In the genomic region with DNA sequence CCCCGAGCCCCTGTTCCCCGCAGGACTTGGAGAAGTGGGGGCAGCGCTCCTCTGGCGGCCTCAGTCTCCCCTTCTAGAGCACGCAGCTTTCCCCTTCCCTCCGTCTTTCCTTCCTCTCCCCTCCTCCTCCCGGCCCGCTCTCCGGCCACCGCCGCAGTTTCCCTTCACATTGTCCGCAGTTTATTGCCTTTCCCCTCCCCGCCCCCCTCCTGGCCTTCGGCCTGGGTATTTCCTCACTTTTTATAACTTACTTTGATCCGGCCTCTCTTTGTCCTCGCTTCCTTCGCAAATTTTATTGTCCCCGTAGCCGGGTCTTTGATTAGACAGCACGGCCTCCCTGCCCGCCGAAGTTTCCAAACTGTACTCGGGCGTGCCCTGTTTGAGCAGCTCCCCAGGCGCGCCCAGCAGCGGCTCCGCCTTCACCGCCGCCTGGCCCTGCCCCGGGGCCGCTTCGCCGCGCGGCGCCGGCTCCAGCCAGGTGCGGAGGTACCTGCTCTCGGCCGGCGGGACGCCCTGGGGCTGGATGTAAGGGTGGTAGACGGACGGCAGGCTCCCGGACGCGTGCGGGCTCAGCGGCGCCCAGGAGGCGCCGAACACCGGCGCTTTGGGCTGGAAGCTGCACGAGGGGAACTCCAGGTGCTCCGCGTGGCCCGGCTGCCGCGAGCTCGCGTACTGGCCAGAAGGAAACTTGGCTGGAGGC, we compare ENCODE assay signal across 1 cellular context.
TF ChIP-seq lines count a peak whose summit lies in the region.

No MANE protein-coding gene starts in this region.

TF ChIP-seq in K562, 482 proteins besides CTCF, POLR2A, EP300 and RAD21 (continued from another document and continues in another):
- TF ChIP-seq, protein P1, sequence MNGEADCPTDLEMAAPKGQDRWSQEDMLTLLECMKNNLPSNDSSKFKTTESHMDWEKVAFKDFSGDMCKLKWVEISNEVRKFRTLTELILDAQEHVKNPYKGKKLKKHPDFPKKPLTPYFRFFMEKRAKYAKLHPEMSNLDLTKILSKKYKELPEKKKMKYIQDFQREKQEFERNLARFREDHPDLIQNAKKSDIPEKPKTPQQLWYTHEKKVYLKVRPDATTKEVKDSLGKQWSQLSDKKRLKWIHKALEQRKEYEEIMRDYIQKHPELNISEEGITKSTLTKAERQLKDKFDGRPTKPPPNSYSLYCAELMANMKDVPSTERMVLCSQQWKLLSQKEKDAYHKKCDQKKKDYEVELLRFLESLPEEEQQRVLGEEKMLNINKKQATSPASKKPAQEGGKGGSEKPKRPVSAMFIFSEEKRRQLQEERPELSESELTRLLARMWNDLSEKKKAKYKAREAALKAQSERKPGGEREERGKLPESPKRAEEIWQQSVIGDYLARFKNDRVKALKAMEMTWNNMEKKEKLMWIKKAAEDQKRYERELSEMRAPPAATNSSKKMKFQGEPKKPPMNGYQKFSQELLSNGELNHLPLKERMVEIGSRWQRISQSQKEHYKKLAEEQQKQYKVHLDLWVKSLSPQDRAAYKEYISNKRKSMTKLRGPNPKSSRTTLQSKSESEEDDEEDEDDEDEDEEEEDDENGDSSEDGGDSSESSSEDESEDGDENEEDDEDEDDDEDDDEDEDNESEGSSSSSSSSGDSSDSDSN (IDR thresholded peaks at IDR 0.05; ENCODE audit: borderline replicate concordance in 1 of 2, low read depth in 2 of 2, low read length in 2 of 2): peak in 1 of 2 experiments; percentile 58; a peak in 2 of 4 replicates
- TF ChIP-seq, protein P2, sequence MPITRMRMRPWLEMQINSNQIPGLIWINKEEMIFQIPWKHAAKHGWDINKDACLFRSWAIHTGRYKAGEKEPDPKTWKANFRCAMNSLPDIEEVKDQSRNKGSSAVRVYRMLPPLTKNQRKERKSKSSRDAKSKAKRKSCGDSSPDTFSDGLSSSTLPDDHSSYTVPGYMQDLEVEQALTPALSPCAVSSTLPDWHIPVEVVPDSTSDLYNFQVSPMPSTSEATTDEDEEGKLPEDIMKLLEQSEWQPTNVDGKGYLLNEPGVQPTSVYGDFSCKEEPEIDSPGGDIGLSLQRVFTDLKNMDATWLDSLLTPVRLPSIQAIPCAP (CRISPR knock-in tag; IDR thresholded peaks at IDR 0.05; ENCODE audit: borderline replicate concordance): no peak
- TF ChIP-seq KAT8 (IDR thresholded peaks at IDR 0.05; ENCODE audit: low read depth) (no peak), PRMT5 (CRISPR knock-in tag; IDR thresholded peaks at IDR 0.05) (0 out of 2 replicates have a peak, but pooled peaks have one; percentile 45), PHB (CRISPR knock-in tag; IDR thresholded peaks at IDR 0.05) (0 out of 2 replicates have a peak, but pooled peaks have one; percentile 74), POLR2B (IDR thresholded peaks at IDR 0.05; ENCODE audit: low read depth, partially characterized antibody) (peak; percentile 27), SMAD4 (CRISPR knock-in tag; conservative IDR thresholded peaks at IDR 0.05) (peak; percentile 11; the same call in 1 of the 2 replicates), NR2C1 (IDR thresholded peaks at IDR 0.05) (no peak), NR2C1 (tag; IDR thresholded peaks at IDR 0.05) (no peak), TAF15 (IDR thresholded peaks at IDR 0.05; ENCODE audit: low read depth, low read length) (no peak), NONO (IDR thresholded peaks at IDR 0.05; ENCODE audit: low read depth in 2 of 2, low read length in 1 of 2) (peak; percentile 29 to 53; a peak in 2 of 4 replicates), POLR3A (IDR thresholded peaks at IDR 0.05; ENCODE audit: borderline replicate concordance, extremely low read depth, insufficient read depth, insufficient read length) (no peak), SMARCC2 (IDR thresholded peaks at IDR 0.05; ENCODE audit: low read depth) (no peak), MAFF (IDR thresholded peaks at IDR 0.05; ENCODE audit: low read length) (no peak), ZNF232 (CRISPR knock-in tag; IDR thresholded peaks at IDR 0.05) (0 out of 2 replicates have a peak, but pooled peaks have one; percentile 58), OTX1 (CRISPR knock-in tag; IDR thresholded peaks at IDR 0.05) (peak; percentile 89), TCF3 (CRISPR knock-in tag; IDR thresholded peaks at IDR 0.05) (no peak), MYBL2 (IDR thresholded peaks at IDR 0.05; ENCODE audit: low read depth) (no peak), MYBL2 (CRISPR knock-in tag; IDR thresholded peaks at IDR 0.05; ENCODE audit: borderline replicate concordance) (no peak), SAFB2 (IDR thresholded peaks at IDR 0.05; ENCODE audit: borderline replicate concordance, low read depth, low read length, severe bottlenecking) (no peak), TCF7 (IDR thresholded peaks at IDR 0.05; ENCODE audit: borderline replicate concordance) (0 out of 2 replicates have a peak, but pooled peaks have one; percentile 35), RBM15 (IDR thresholded peaks at IDR 0.05; ENCODE audit: insufficient read depth, low read length) (no peak), CC2D1A (IDR thresholded peaks at IDR 0.05) (peak; percentile 12; the same call in 1 of the 2 replicates), HNRNPLL (IDR thresholded peaks at IDR 0.05; ENCODE audit: low read depth, low read length, poor library complexity, severe bottlenecking) (no peak), HOXB6 (CRISPR knock-in tag; IDR thresholded peaks at IDR 0.05; ENCODE audit: borderline replicate concordance) (no peak), SAFB (IDR thresholded peaks at IDR 0.05; ENCODE audit: borderline replicate concordance, low read depth, low read length) (no peak), ZNF282 (CRISPR knock-in tag; IDR thresholded peaks at IDR 0.05) (0 out of 2 replicates have a peak, but pooled peaks have one; percentile 21), HNRNPH1 (optimal IDR thresholded peaks at IDR 0.05; ENCODE audit: low read depth, low read length) (no peak), ZNF699 (CRISPR knock-in tag; IDR thresholded peaks at IDR 0.05; ENCODE audit: insufficient replicate concordance) (no peak), POLR2G (IDR thresholded peaks at IDR 0.05; ENCODE audit: low read depth, low read length) (peak; percentile 84)
- TF ChIP-seq, protein P3, sequence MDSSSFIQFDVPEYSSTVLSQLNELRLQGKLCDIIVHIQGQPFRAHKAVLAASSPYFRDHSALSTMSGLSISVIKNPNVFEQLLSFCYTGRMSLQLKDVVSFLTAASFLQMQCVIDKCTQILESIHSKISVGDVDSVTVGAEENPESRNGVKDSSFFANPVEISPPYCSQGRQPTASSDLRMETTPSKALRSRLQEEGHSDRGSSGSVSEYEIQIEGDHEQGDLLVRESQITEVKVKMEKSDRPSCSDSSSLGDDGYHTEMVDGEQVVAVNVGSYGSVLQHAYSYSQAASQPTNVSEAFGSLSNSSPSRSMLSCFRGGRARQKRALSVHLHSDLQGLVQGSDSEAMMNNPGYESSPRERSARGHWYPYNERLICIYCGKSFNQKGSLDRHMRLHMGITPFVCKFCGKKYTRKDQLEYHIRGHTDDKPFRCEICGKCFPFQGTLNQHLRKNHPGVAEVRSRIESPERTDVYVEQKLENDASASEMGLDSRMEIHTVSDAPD (CRISPR knock-in tag; IDR thresholded peaks at IDR 0.05): no peak
- TF ChIP-seq, protein P4, sequence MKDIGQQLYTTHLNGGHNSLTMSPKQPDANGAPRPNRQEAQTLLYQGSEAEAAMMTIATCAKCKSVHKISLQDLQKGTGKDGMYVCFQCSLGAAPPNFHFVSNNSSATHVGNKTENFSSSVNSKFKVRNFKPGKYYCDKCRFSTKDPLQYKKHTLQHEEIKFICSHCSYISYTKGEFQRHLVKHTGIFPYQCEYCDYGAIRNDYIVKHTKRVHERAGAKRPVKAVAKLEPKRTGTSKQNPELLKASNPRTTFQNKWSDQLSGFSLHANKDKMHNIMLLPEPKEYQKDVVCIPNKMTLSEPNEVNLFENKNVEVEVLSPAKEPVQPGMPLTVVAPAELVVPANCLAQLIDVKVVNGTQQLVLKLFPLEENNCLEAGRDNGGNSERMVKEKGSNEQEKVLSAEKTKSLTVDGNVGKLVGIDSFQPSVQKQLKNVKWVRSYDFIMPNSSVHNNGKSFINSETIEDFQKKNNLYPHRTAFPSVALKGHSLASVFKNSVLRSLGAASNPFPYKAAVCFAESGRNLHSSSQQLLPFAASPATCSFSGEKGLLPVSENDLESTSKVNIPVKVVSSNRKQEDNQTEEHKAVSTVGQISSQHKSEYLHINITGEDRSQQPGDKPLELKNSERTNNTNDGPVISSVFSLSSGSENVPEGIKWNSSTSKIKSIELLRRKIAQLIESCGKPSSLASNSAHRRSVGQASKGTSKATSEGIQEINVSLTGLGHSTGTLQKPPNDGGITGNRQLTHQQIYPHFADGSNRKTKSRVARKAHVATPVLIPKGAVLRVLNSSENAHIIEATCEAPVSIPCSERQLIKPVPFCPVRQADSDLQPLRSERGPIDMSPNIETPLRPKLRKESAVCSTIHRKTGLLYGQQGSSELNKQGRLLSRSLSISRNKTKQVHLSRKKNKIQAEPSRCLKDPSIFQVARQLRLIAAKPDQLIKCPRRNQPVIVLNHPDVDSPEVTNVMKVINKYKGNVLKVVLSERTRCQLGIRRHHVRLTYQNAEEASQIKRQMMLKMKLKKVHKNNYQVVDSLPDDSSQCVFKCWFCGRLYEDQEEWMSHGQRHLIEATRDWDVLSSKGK (CRISPR knock-in tag; IDR thresholded peaks at IDR 0.05): no peak
- TF ChIP-seq, protein P5, sequence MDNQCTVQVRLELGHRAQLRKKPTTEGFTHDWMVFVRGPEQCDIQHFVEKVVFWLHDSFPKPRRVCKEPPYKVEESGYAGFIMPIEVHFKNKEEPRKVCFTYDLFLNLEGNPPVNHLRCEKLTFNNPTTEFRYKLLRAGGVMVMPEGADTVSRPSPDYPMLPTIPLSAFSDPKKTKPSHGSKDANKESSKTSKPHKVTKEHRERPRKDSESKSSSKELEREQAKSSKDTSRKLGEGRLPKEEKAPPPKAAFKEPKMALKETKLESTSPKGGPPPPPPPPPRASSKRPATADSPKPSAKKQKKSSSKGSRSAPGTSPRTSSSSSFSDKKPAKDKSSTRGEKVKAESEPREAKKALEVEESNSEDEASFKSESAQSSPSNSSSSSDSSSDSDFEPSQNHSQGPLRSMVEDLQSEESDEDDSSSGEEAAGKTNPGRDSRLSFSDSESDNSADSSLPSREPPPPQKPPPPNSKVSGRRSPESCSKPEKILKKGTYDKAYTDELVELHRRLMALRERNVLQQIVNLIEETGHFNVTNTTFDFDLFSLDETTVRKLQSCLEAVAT (IDR thresholded peaks at IDR 0.05): peak; percentile 91 to 94
- TF ChIP-seq, protein P6, sequence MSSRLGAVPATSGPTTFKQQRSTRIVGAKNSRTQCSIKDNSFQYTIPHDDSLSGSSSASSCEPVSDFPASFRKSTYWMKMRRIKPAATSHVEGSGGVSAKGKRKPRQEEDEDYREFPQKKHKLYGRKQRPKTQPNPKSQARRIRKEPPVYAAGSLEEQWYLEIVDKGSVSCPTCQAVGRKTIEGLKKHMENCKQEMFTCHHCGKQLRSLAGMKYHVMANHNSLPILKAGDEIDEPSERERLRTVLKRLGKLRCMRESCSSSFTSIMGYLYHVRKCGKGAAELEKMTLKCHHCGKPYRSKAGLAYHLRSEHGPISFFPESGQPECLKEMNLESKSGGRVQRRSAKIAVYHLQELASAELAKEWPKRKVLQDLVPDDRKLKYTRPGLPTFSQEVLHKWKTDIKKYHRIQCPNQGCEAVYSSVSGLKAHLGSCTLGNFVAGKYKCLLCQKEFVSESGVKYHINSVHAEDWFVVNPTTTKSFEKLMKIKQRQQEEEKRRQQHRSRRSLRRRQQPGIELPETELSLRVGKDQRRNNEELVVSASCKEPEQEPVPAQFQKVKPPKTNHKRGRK (tag; IDR thresholded peaks at IDR 0.05): peak; percentile 50; the same call in 1 of the 2 replicates
- TF ChIP-seq, protein P7, sequence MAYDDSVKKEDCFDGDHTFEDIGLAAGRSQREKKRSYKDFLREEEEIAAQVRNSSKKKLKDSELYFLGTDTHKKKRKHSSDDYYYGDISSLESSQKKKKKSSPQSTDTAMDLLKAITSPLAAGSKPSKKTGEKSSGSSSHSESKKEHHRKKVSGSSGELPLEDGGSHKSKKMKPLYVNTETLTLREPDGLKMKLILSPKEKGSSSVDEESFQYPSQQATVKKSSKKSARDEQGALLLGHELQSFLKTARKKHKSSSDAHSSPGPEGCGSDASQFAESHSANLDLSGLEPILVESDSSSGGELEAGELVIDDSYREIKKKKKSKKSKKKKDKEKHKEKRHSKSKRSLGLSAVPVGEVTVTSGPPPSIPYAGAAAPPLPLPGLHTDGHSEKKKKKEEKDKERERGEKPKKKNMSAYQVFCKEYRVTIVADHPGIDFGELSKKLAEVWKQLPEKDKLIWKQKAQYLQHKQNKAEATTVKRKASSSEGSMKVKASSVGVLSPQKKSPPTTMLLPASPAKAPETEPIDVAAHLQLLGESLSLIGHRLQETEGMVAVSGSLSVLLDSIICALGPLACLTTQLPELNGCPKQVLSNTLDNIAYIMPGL (CRISPR knock-in tag; IDR thresholded peaks at IDR 0.05): peak; percentile 85
- TF ChIP-seq, protein P8, sequence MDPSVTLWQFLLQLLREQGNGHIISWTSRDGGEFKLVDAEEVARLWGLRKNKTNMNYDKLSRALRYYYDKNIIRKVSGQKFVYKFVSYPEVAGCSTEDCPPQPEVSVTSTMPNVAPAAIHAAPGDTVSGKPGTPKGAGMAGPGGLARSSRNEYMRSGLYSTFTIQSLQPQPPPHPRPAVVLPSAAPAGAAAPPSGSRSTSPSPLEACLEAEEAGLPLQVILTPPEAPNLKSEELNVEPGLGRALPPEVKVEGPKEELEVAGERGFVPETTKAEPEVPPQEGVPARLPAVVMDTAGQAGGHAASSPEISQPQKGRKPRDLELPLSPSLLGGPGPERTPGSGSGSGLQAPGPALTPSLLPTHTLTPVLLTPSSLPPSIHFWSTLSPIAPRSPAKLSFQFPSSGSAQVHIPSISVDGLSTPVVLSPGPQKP (CRISPR knock-in tag; IDR thresholded peaks at IDR 0.05): no peak
- TF ChIP-seq, protein P9, sequence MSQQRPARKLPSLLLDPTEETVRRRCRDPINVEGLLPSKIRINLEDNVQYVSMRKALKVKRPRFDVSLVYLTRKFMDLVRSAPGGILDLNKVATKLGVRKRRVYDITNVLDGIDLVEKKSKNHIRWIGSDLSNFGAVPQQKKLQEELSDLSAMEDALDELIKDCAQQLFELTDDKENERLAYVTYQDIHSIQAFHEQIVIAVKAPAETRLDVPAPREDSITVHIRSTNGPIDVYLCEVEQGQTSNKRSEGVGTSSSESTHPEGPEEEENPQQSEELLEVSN (IDR thresholded peaks at IDR 0.05; ENCODE audit: borderline replicate concordance in 1 of 2, extremely low read depth in 1 of 2, insufficient read depth in 1 of 2, insufficient read length in 1 of 2, low read depth in 1 of 2, low read length in 1 of 2, poor library complexity in 1 of 2, severe bottlenecking in 1 of 2): peak; percentile 23 to 45
- TF ChIP-seq, protein P10, sequence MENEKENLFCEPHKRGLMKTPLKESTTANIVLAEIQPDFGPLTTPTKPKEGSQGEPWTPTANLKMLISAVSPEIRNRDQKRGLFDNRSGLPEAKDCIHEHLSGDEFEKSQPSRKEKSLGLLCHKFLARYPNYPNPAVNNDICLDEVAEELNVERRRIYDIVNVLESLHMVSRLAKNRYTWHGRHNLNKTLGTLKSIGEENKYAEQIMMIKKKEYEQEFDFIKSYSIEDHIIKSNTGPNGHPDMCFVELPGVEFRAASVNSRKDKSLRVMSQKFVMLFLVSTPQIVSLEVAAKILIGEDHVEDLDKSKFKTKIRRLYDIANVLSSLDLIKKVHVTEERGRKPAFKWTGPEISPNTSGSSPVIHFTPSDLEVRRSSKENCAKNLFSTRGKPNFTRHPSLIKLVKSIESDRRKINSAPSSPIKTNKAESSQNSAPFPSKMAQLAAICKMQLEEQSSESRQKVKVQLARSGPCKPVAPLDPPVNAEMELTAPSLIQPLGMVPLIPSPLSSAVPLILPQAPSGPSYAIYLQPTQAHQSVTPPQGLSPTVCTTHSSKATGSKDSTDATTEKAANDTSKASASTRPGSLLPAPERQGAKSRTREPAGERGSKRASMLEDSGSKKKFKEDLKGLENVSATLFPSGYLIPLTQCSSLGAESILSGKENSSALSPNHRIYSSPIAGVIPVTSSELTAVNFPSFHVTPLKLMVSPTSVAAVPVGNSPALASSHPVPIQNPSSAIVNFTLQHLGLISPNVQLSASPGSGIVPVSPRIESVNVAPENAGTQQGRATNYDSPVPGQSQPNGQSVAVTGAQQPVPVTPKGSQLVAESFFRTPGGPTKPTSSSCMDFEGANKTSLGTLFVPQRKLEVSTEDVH (IDR thresholded peaks at IDR 0.05; ENCODE audit: low read depth, partially characterized antibody): no peak
